ENCODE assay signal across 12 cellular contexts in genomic region chr11:119590651-119591308, GRCh38.
DNase-seq lines count a peak whose midpoint lies in the region; ATAC-seq and TF ChIP-seq lines count a peak whose summit lies in the region.
"Had no signal": no experiment of that assay in that cellular context is flagged by ENCODE, and none has a peak within 500 bp of the region (broad histone marks: within the 10 kb centered on the region; RNA-seq: fewer than 3 reads in every experiment).

No MANE protein-coding gene starts in this region.

- DNase-seq in DMS153 (lab: John Stamatoyannopoulos, UW) (peak; percentile 39), DMS153 treated with DMSO at 0.1 percent for 48 hours (lab: John Stamatoyannopoulos, UW; ENCODE audit: unreplicated experiment) (no peak), NCI-H69 (lab: John Stamatoyannopoulos, UW) (peak; percentile 55), epithelial cell of proximal tubule (ENCODE audit: low read depth) (peak; percentile 97), progenitor cell of endocrine pancreas (ENCODE audit: low spot score, unreplicated experiment) (no peak), thyroid gland (no peak), Ammon's horn (ENCODE audit: low spot score) (no peak)
- DNase-seq: stimulated activated CD4-positive, alpha-beta T cell treated with anti-CD3 and anti-CD28 coated beads, Interleukin-2, amount 100 ng/mL, for 48 hours had no signal

- H3K9me3 ChIP-seq in thyroid gland: no peaks in the 10 kb centered on the region
- H3K9me3 ChIP-seq: neutrophil had no signal

- intact Hi-C loops in thyroid gland (cut with DNase I): no loop called here

- H3K4me1 ChIP-seq in thyroid gland: no peaks in the 10 kb centered on the region

- no peak for TF ChIP-seq CTCF in epithelial cell of proximal tubule (conservative IDR thresholded peaks at IDR 0.05; ENCODE audit: low read depth, low read length)
- no peak for TF ChIP-seq CTCF in progenitor cell of endocrine pancreas (IDR thresholded peaks at IDR 0.05; ENCODE audit: unreplicated experiment)
- TF ChIP-seq CTCF in thyroid gland (IDR thresholded peaks at IDR 0.05): no peak

- peaks cover 4% of the 10 kb centered on the region for H3K4me1 Mint-ChIP-seq in progenitor cell of endocrine pancreas (ENCODE audit: low read depth)

- H3K4me3 ChIP-seq in epithelial cell of proximal tubule (ENCODE audit: low read depth, low read length) (no peak overlapping the region), thyroid gland (replicated peaks in 1 of 3) (no peak overlapping the region)

- no peaks in the 10 kb centered on the region for H3K9me3 Mint-ChIP-seq in progenitor cell of endocrine pancreas (ENCODE audit: low read depth)
- H3K9me3 Mint-ChIP-seq: activated T-helper 2 cell treated with anti-CD3 and anti-CD28 coated beads, Interferon-gamma antibody, Interleukin-2, Interleukin-4, amounts not matched to agents 10 μg/mL and 5 μg/mL and 100 μg/mL, durations not matched to agents 14 hours and 24 hours and 36 hours had no signal

- H3K27me3 ChIP-seq in thyroid gland: no peaks in the 10 kb centered on the region

- no peak for ATAC-seq in HG03025 (IDR thresholded peaks at IDR 0.05; ENCODE audit: low FRiP score, unreplicated experiment)

- no peak overlapping the region for H3K27ac ChIP-seq in thyroid gland
- H3K27ac ChIP-seq: 22Rv1, neutrophil had no signal

- TF ChIP-seq POLR2A in thyroid gland (IDR thresholded peaks at IDR 0.05): no peak

- H3K36me3 Mint-ChIP-seq in progenitor cell of endocrine pancreas (ENCODE audit: insufficient read depth): no peaks in the 10 kb centered on the region

- H3K36me3 ChIP-seq in thyroid gland: no peaks in the 10 kb centered on the region
- H3K36me3 ChIP-seq: neutrophil had no signal

- 80 to 91% methylated on average over 3 of the region's 3 CpGs for WGBS in thyroid gland, 2 donors

- H3K4me3 Mint-ChIP-seq in progenitor cell of endocrine pancreas (ENCODE audit: low read depth): no peak overlapping the region

- peak overlapping the region; percentile 52 for H3K27ac Mint-ChIP-seq in progenitor cell of endocrine pancreas
- H3K27ac Mint-ChIP-seq: activated T-helper 2 cell treated with anti-CD3 and anti-CD28 coated beads, Interferon-gamma antibody, Interleukin-2, Interleukin-4, amounts not matched to agents 10 μg/mL and 5 μg/mL and 100 μg/mL, durations not matched to agents 14 hours and 24 hours and 36 hours had no signal

- peaks cover 21% of the 10 kb centered on the region for H3K27me3 Mint-ChIP-seq in progenitor cell of endocrine pancreas

Comparison
In these comparisons a context has a peak if more than half of its experiments do, and no peak if none do; other contexts are left out.
1. DNase-seq: peak in DMS153 (single experiment), NCI-H69 (single experiment) and epithelial cell of proximal tubule (single experiment); none in DMS153 treated with DMSO at 0.1 percent for 48 hours (single experiment), progenitor cell of endocrine pancreas (single experiment), thyroid gland (0 of 2) and Ammon's horn (single experiment).